ENCODE assay signal across 23 cellular contexts in genomic region chr9:126919193-126919592, GRCh38.
"Had no signal": no experiment of that assay in that cellular context is flagged by ENCODE, and none has a peak within 500 bp of the region (broad histone marks: within the 10 kb centered on the region; RNA-seq: fewer than 3 reads in every experiment).

No MANE protein-coding gene starts in this region.

- H3K4me1 ChIP-seq: foreskin keratinocyte, parathyroid adenoma, testis had no signal

- ATAC-seq: activated CD4-positive, CD25-positive, alpha-beta regulatory T cell treated with anti-CD3 and anti-CD28 coated beads, Interleukin-2, amount 50 U/mL, for 24 hours; activated T-cell treated with anti-CD3 and anti-CD28 coated beads, Interleukin-2, amount 50 U/mL, for 72 hours; foreskin keratinocyte; left colon; lower lobe of right lung had no signal

- H3K27me3 ChIP-seq: testis, upper lobe of left lung had no signal

- FAIRE-seq: colon had no signal

- H3K27ac ChIP-seq: brain microvascular endothelial cell, foreskin keratinocyte, lower lobe of right lung, parathyroid adenoma, testis, upper lobe of left lung had no signal

- H3K27ac Mint-ChIP-seq: activated T-cell treated with anti-CD3 and anti-CD28 coated beads, Interleukin-2, amount 50 U/mL, for 72 hours; endodermal cell; nephron had no signal

- H3K9me3 ChIP-seq: lower lobe of right lung, testis, upper lobe of left lung had no signal

- H3K4me3 Mint-ChIP-seq: activated T-cell treated with anti-CD3 and anti-CD28 coated beads, Interleukin-2, amount 50 U/mL, for 72 hours; endodermal cell; nephron had no signal

- H3K4me3 ChIP-seq: lower lobe of right lung, testis, upper lobe of left lung had no signal

- H3K9me3 Mint-ChIP-seq: activated T-cell treated with anti-CD3 and anti-CD28 coated beads, Interleukin-2, amount 50 U/mL, for 72 hours; endodermal cell; nephron had no signal

- DNase-seq: activated CD4-positive, alpha-beta T cell treated with anti-CD3 and anti-CD28 coated beads, Interleukin-2, amount 50 U/mL, for 4 hours; activated effector memory CD4-positive, alpha-beta T cell treated with anti-CD3 and anti-CD28 coated beads, Interleukin-2, amount 50 U/mL, for 16 hours; activated naive CD4-positive, alpha-beta T cell treated with anti-CD3 and anti-CD28 coated beads, Interleukin-2, amount 50 U/mL, for 16 hours; activated T-cell treated with anti-CD3 and anti-CD28 coated beads, Interleukin-2, amount 50 U/mL, for 72 hours; aorta; brain microvascular endothelial cell; central memory CD4-positive, alpha-beta T cell; endodermal cell; foreskin keratinocyte; glutamatergic neuron; islet precursor cell; left colon; lower lobe of right lung; retina; stimulated activated CD4-positive, alpha-beta T cell treated with anti-CD3 and anti-CD28 coated beads, Interleukin-2, amount 100 ng/mL, for 24 hours; stimulated activated naive CD4-positive, alpha-beta T cell treated with Interleukin-2 at 50 U/mL for 16 hours; T1000; testis; upper lobe of left lung had no signal

- H3K36me3 ChIP-seq: brain microvascular endothelial cell, lower lobe of right lung, upper lobe of left lung had no signal
